ENCODE assay signal across 8 cellular contexts in genomic region chr20:3239026-3239866, GRCh38. TPM values are rescaled to one million over a fixed set of nuclear protein-coding genes. Genes with fewer than 3 reads are reported as not detected.
A peak's percentile ranks its signal among the peaks of the same experiment; 100 is the strongest.
DNase-seq lines count a peak whose midpoint lies in the region; ATAC-seq and TF ChIP-seq lines count a peak whose summit lies in the region.

Gene SLC4A11 (minus strand): TSS chr20:3239190. CDS start chr20:3239137, 53 bp downstream.

- TF ChIP-seq POLR2A in erythroblast (IDR thresholded peaks at IDR 0.05; ENCODE audit: low read length), result no peak

- CTCF ChIA-PET in activated CD4-positive, alpha-beta memory T cell treated with anti-CD3 and anti-CD28 coated beads for 36 hours (lab: Charles Lee), result interaction anchor here (1.0 to 2.0 kb wide), 3 partner anchors 19 to 78 kb away, joined by 3 to 5 read pairs (median 4); no protein-coding TSS in a partner anchor

- H3K4me3 ChIP-seq in mucosa of rectum (ENCODE audit: low read length in 2 of 2) (peak within 1 kb of the TSS; percentile 67 to 69), urinary bladder (ENCODE audit: low read depth, low read length) (peak within 1 kb of the TSS; percentile 70)

- TF ChIP-seq CTCF in CD14-positive monocyte (IDR thresholded peaks at IDR 0.05), result no peak

- peaks cover 15% of the 10 kb centered on the region for H3K4me1 Mint-ChIP-seq in CD14-positive monocyte
- H3K4me1 Mint-ChIP-seq in activated CD4-positive, alpha-beta memory T cell treated with anti-CD3 and anti-CD28 coated beads for 36 hours (ENCODE audit: low read depth), result peaks cover 6% of the 10 kb centered on the region

- H3K36me3 ChIP-seq in mucosa of rectum (ENCODE audit: control insufficient read depth in 2 of 2, insufficient read depth in 2 of 2, low read length in 2 of 2) (no peaks in the 10 kb centered on the region), urinary bladder (ENCODE audit: insufficient read depth) (no peaks in the 10 kb centered on the region)

- POLR2A ChIA-PET in activated CD4-positive, alpha-beta memory T cell treated with anti-CD3 and anti-CD28 coated beads for 36 hours (lab: Charles Lee), result interaction anchor here (0.6 kb wide), 1 partner anchor 235 kb away, joined by 3 read pairs; no protein-coding TSS in a partner anchor

- no peaks in the 10 kb centered on the region for H3K9me3 ChIP-seq in mucosa of rectum (ENCODE audit: control insufficient read depth in 2 of 2, low read length in 2 of 2)

- no peak for DNase-seq in CD14-positive monocyte (ENCODE audit: low spot score)
- peak; percentile 83 for DNase-seq in NCI-H146 (lab: John Stamatoyannopoulos, UW)
- peak; percentile 44 for DNase-seq in activated CD4-positive, alpha-beta memory T cell treated with anti-CD3 and anti-CD28 coated beads for 36 hours
- peak; percentile 41 to 54 for DNase-seq in erythroblast (lab: John Stamatoyannopoulos, UW)

- H3K27me3 ChIP-seq in mucosa of rectum (ENCODE audit: control insufficient read depth in 2 of 2, insufficient read depth in 2 of 2, low read length in 2 of 2), result peaks cover 38 to 51% of the 10 kb centered on the region in 2 donors

- under 1% methylated on average over 107 of the region's 107 CpGs for WGBS in urinary bladder

- intact Hi-C loops in CD14-positive monocyte (cut with micrococcal nuclease), result no loop called here
- intact Hi-C loops in activated CD4-positive, alpha-beta memory T cell treated with anti-CD3 and anti-CD28 coated beads for 36 hours (cut with micrococcal nuclease), result loop anchor here (2.0 kb wide), 1 partner anchor 34 kb away; the partner anchor contains the start of gene DDRGK1

- peaks cover 71 to 90% (median 81%) of the 10 kb centered on the region in 3 donors for H3K27me3 Mint-ChIP-seq in CD14-positive monocyte (ENCODE audit: low read depth in 3 of 3)
- H3K27me3 Mint-ChIP-seq in activated CD4-positive, alpha-beta memory T cell treated with anti-CD3 and anti-CD28 coated beads for 36 hours, result peaks cover 43% of the 10 kb centered on the region

- H3K27ac ChIP-seq in mucosa of rectum (ENCODE audit: low read depth in 2 of 2, low read length in 2 of 2) (no peak within 1 kb of the TSS), urinary bladder (ENCODE audit: low read depth) (no peak within 1 kb of the TSS)

- peaks cover 0 to 21% (median 10%) of the 10 kb centered on the region in 7 donors for H3K9me3 Mint-ChIP-seq in CD14-positive monocyte
- H3K9me3 Mint-ChIP-seq in activated CD4-positive, alpha-beta memory T cell treated with anti-CD3 and anti-CD28 coated beads for 36 hours, result no peaks in the 10 kb centered on the region

- H3K4me1 ChIP-seq in mucosa of rectum (ENCODE audit: control insufficient read depth in 2 of 2, insufficient read depth in 2 of 2, low read length in 2 of 2), result peaks cover 10 to 11% of the 10 kb centered on the region in 2 donors
- no peaks in the 10 kb centered on the region for H3K4me1 ChIP-seq in urinary bladder (ENCODE audit: insufficient read depth)

- H3K9ac ChIP-seq in mucosa of rectum (ENCODE audit: low read depth in 1 of 2, low read length in 2 of 2), result peak within 1 kb of the TSS in 1 of 2 donors; percentile 33

- peaks cover 6 to 9% of the 10 kb centered on the region in 2 donors for H3K36me3 Mint-ChIP-seq in CD14-positive monocyte
- no peaks in the 10 kb centered on the region for H3K36me3 Mint-ChIP-seq in activated CD4-positive, alpha-beta memory T cell treated with anti-CD3 and anti-CD28 coated beads for 36 hours

- H3K4me3 Mint-ChIP-seq in CD14-positive monocyte, result peak within 1 kb of the TSS; percentile 98
- peak within 1 kb of the TSS; percentile 75 for H3K4me3 Mint-ChIP-seq in activated CD4-positive, alpha-beta memory T cell treated with anti-CD3 and anti-CD28 coated beads for 36 hours

- ATAC-seq in GM19438 (IDR thresholded peaks at IDR 0.05; ENCODE audit: low read depth, unreplicated experiment) (peak; percentile 53), HG03460 (IDR thresholded peaks at IDR 0.05; ENCODE audit: unreplicated experiment) (no peak)

- peak within 1 kb of the TSS in 2 of 7 donors; percentile 21 to 36 for H3K27ac Mint-ChIP-seq in CD14-positive monocyte
- H3K27ac Mint-ChIP-seq in activated CD4-positive, alpha-beta memory T cell treated with anti-CD3 and anti-CD28 coated beads for 36 hours, result no peak within 1 kb of the TSS

RNA-seq across cellular contexts. Expression of gene SLC4A11, which starts in this region (rescaled TPM):
- polyA plus RNA-seq in CD14-positive monocyte (under 1 TPM in 1 of 2 donors, not detected in 1; 0.11 TPM), urinary bladder (1.8 TPM)
- total RNA-seq in activated CD4-positive, alpha-beta memory T cell treated with anti-CD3 and anti-CD28 coated beads for 36 hours, result 1 to 10 TPM in 1 of 2 experiments, under 1 TPM in 1; 0.87 to 1.1 TPM
- 0.37 TPM for total RNA-seq in urinary bladder
